ENCODE assay signal across 14 cellular contexts in the genomic region with DNA sequence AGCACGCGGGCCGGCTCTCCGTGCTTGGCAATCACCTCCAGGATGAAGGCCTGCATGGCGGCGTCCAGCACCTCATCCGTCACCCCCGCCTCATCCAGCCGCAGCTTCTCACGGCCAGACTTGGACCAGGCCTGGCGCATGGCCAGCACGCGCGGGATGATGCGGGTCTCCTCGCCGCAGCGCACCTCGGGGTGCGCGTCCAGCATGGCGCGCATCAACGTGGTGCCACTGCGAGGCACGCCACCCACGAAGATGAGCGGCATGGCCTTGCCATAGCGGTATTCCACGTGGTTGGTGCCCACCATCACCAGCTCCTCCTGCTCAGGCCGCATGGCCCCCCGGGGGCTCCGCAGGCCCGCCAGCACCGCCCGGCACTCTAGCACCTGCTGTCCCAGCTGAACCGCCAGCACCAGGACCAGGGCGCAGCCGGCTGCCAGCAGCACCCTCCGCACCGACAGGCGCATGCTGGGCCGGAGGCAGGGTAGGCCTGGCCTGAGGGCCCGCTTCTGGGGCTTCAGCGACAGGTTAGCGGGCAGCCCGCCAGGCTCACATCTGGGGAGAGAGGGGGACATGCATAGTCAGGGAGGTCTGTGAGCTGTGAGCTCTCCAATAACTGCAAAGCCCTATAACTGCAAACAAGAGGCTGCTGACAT. TPM values are rescaled to one million over a fixed set of nuclear protein-coding genes. Genes with fewer than 3 reads are reported as not detected.
DNase-seq lines count a peak whose midpoint lies in the region; ATAC-seq and TF ChIP-seq lines count a peak whose summit lies in the region.
"Had no signal": no experiment of that assay in that cellular context is flagged by ENCODE, and none has a peak within 500 bp of the region (broad histone marks: within the 10 kb centered on the region; RNA-seq: fewer than 3 reads in every experiment).

No MANE protein-coding gene starts in this region.

- ATAC-seq in right cardiac atrium (peak; percentile 4 to 10), Right ventricle myocardium inferior (no peak)
- ATAC-seq in activated CD8-positive, alpha-beta memory T cell treated with anti-CD3 and anti-CD28 coated beads, Interleukin-2, amount 10 ng/mL, durations not matched to agents 7 days and 5 days, result no peak
- ATAC-seq: HCT116, HepG2 had no signal

- peak overlapping the region in 5 of 6 donors; percentile 42 to 96 (median 68) for H3K27ac Mint-ChIP-seq in immature natural killer cell
- H3K27ac Mint-ChIP-seq in activated CD8-positive, alpha-beta memory T cell treated with anti-CD3 and anti-CD28 coated beads, Interleukin-2, amount 10 ng/mL, durations not matched to agents 7 days and 5 days, result no peak overlapping the region
- H3K27ac Mint-ChIP-seq: CD4-positive, CD25-positive, alpha-beta regulatory T cell had no signal

- no peak for TF ChIP-seq EP300 in suprapubic skin (IDR thresholded peaks at IDR 0.05)

- peaks cover 56 to 68% of the 10 kb centered on the region in 2 donors for H3K4me1 Mint-ChIP-seq in immature natural killer cell
- peaks cover 36% of the 10 kb centered on the region for H3K4me1 Mint-ChIP-seq in activated CD8-positive, alpha-beta memory T cell treated with anti-CD3 and anti-CD28 coated beads, Interleukin-2, amount 10 ng/mL, durations not matched to agents 7 days and 5 days

- peaks cover 27 to 29% of the 10 kb centered on the region in 2 experiments for H3K36me3 ChIP-seq in trophoblast cell (ENCODE audit: control insufficient read depth in 1 of 2, insufficient read depth in 2 of 2, low read length in 2 of 2)
- H3K36me3 ChIP-seq in suprapubic skin, result peaks cover 49% of the 10 kb centered on the region
- H3K36me3 ChIP-seq in HAP-1 (replicated peaks), result no peaks in the 10 kb centered on the region

- H3K9me3 Mint-ChIP-seq in immature natural killer cell, result no peaks in the 10 kb centered on the region
- no peaks in the 10 kb centered on the region for H3K9me3 Mint-ChIP-seq in activated CD8-positive, alpha-beta memory T cell treated with anti-CD3 and anti-CD28 coated beads, Interleukin-2, amount 10 ng/mL, durations not matched to agents 7 days and 5 days (ENCODE audit: low read depth)
- H3K9me3 Mint-ChIP-seq: CD4-positive, CD25-positive, alpha-beta regulatory T cell had no signal

- no peak overlapping the region for H3K4me3 Mint-ChIP-seq in immature natural killer cell
- no peak overlapping the region for H3K4me3 Mint-ChIP-seq in activated CD8-positive, alpha-beta memory T cell treated with anti-CD3 and anti-CD28 coated beads, Interleukin-2, amount 10 ng/mL, durations not matched to agents 7 days and 5 days
- H3K4me3 Mint-ChIP-seq: CD4-positive, CD25-positive, alpha-beta regulatory T cell had no signal

- peaks cover 19 to 35% (median 21%) of the 10 kb centered on the region in 3 donors for H3K36me3 Mint-ChIP-seq in immature natural killer cell
- peaks cover 35% of the 10 kb centered on the region for H3K36me3 Mint-ChIP-seq in activated CD8-positive, alpha-beta memory T cell treated with anti-CD3 and anti-CD28 coated beads, Interleukin-2, amount 10 ng/mL, durations not matched to agents 7 days and 5 days

- peaks cover 0 to 4% (median 3%) of the 10 kb centered on the region in 3 donors for H3K27me3 Mint-ChIP-seq in immature natural killer cell (ENCODE audit: low read depth in 3 of 3)
- H3K27me3 Mint-ChIP-seq in activated CD8-positive, alpha-beta memory T cell treated with anti-CD3 and anti-CD28 coated beads, Interleukin-2, amount 10 ng/mL, durations not matched to agents 7 days and 5 days, result no peaks in the 10 kb centered on the region
- H3K27me3 Mint-ChIP-seq: CD4-positive, CD25-positive, alpha-beta regulatory T cell had no signal

- H4K91ac ChIP-seq in trophoblast cell (ENCODE audit: low read depth, low read length), result no peak overlapping the region

- H3K18ac ChIP-seq in trophoblast cell (ENCODE audit: low read length), result no peak overlapping the region

- no peak overlapping the region for H4K8ac ChIP-seq in trophoblast cell (ENCODE audit: low read depth, low read length)

- H3K79me1 ChIP-seq in trophoblast cell (ENCODE audit: low read length), result no peaks in the 10 kb centered on the region

- DNase-seq in right cardiac atrium (peak in 1 of 3 donors; percentile 57), Right ventricle myocardium inferior (ENCODE audit: missing footprints) (no peak), immature natural killer cell (no peak), trophoblast cell (no peak), suprapubic skin (ENCODE audit: low spot score in 2 of 2) (no peak), HAP-1 (ENCODE audit: low spot score in 2 of 2) (no peak)
- DNase-seq in activated CD8-positive, alpha-beta memory T cell treated with anti-CD3 and anti-CD28 coated beads, Interleukin-2, amount 10 ng/mL, durations not matched to agents 7 days and 5 days, result no peak
- DNase-seq: CD4-positive, CD25-positive, alpha-beta regulatory T cell; DMS53; GF-D8; GOT3 had no signal

- no peak overlapping the region for H2AK5ac ChIP-seq in trophoblast cell (ENCODE audit: low read length)

- H3K4me3 ChIP-seq in right cardiac atrium (ENCODE audit: low read length), result no peak overlapping the region
- peak overlapping the region; percentile 64 for H3K4me3 ChIP-seq in trophoblast cell (ENCODE audit: low read depth, low read length)
- no peak overlapping the region for H3K4me3 ChIP-seq in suprapubic skin
- H3K4me3 ChIP-seq in HAP-1, result no peak overlapping the region

- H2BK120ac ChIP-seq in trophoblast cell (ENCODE audit: insufficient read depth, low read length, poor library complexity), result no peak overlapping the region

- H3K4me2 ChIP-seq in trophoblast cell (ENCODE audit: low read length), result no peak overlapping the region

- H3K4me1 ChIP-seq in right cardiac atrium (ENCODE audit: control insufficient read depth, insufficient read depth, low read length), result peaks cover 4% of the 10 kb centered on the region
- H3K4me1 ChIP-seq in trophoblast cell (ENCODE audit: control insufficient read depth in 1 of 2, insufficient read depth in 2 of 2, low read length in 2 of 2), result no peaks in the 10 kb centered on the region
- peaks cover 6% of the 10 kb centered on the region for H3K4me1 ChIP-seq in suprapubic skin
- H3K4me1 ChIP-seq in HAP-1, result no peaks in the 10 kb centered on the region

- no peak overlapping the region for H2BK5ac ChIP-seq in trophoblast cell (ENCODE audit: low read depth, low read length, poor library complexity)

- H3K23ac ChIP-seq in trophoblast cell (ENCODE audit: low read length), result no peak overlapping the region

- no peak overlapping the region for H3K14ac ChIP-seq in trophoblast cell (ENCODE audit: low read length)

- no peak overlapping the region for H2AFZ ChIP-seq in trophoblast cell (ENCODE audit: insufficient read depth, low read length, poor library complexity)

- TF ChIP-seq POLR2A in suprapubic skin (IDR thresholded peaks at IDR 0.05), result no peak

- no peak overlapping the region for H3K9ac ChIP-seq in trophoblast cell (ENCODE audit: low read length)

- no peaks in the 10 kb centered on the region for H3K79me2 ChIP-seq in trophoblast cell (ENCODE audit: control insufficient read depth, insufficient read depth, low read length, poor library complexity)

- CTCF ChIA-PET in activated CD8-positive, alpha-beta memory T cell treated with anti-CD3 and anti-CD28 coated beads, Interleukin-2, amount 10 ng/mL, durations not matched to agents 7 days and 5 days (lab: Charles Lee), result interaction anchor here (2.0 kb wide), 1 partner anchor 38 kb away, joined by 4 read pairs; no protein-coding TSS in a partner anchor

- H3K27ac ChIP-seq in right cardiac atrium (ENCODE audit: low read length), result no peak overlapping the region
- no peak overlapping the region for H3K27ac ChIP-seq in trophoblast cell (ENCODE audit: low read depth, low read length)
- H3K27ac ChIP-seq in suprapubic skin, result no peak overlapping the region
- H3K27ac ChIP-seq: 22Rv1 had no signal

- in situ Hi-C loops in HAP-1 (cut with MboI; ENCODE audit: low sequenced_read_pairs), result no loop called here

- no peak overlapping the region for H2BK12ac ChIP-seq in trophoblast cell (ENCODE audit: low read length)

- WGBS in right cardiac atrium, result 95% methylated on average over 47 of the region's 47 CpGs
- no CpG with 5 or more reads among the region's 47 CpGs for WGBS in trophoblast cell (ENCODE audit: extremely low coverage, insufficient coverage, insufficient read length)
- 70% methylated on average over 2 of the region's 47 CpGs for WGBS in suprapubic skin

- intact Hi-C loops in right cardiac atrium (cut with DNase I) (no loop called here), Right ventricle myocardium inferior (cut with DNase I) (no loop called here)

- no peaks in the 10 kb centered on the region for H3K9me3 ChIP-seq in right cardiac atrium (ENCODE audit: control insufficient read depth, low read length)
- H3K9me3 ChIP-seq in trophoblast cell (ENCODE audit: insufficient read depth, low read depth, low read length), result peaks cover 2% of the 10 kb centered on the region
- no peaks in the 10 kb centered on the region for H3K9me3 ChIP-seq in suprapubic skin
- H3K9me3 ChIP-seq in HAP-1, result no peaks in the 10 kb centered on the region

- no peaks in the 10 kb centered on the region for H3K27me3 ChIP-seq in right cardiac atrium (ENCODE audit: control insufficient read depth, insufficient read depth)
- H3K27me3 ChIP-seq in trophoblast cell (ENCODE audit: insufficient read depth, low read length), result no peaks in the 10 kb centered on the region
- no peaks in the 10 kb centered on the region for H3K27me3 ChIP-seq in suprapubic skin
- no peaks in the 10 kb centered on the region for H3K27me3 ChIP-seq in HAP-1 (ENCODE audit: low read depth)

- no peak overlapping the region for H4K12ac ChIP-seq in trophoblast cell (ENCODE audit: low read depth, low read length)

- no peak overlapping the region for H3K4ac ChIP-seq in trophoblast cell (ENCODE audit: low read depth, low read length)

- TF ChIP-seq CTCF in suprapubic skin (IDR thresholded peaks at IDR 0.05), result no peak

RNA-seq across cellular contexts. Expression of a gene that starts 29.0 kb away (rescaled TPM):
- total RNA-seq in right cardiac atrium, result 10 to 100 TPM; 19.8 to 28.7 (median 25.4) TPM
- polyA plus RNA-seq in right cardiac atrium, result 15.2 TPM
- total RNA-seq in Right ventricle myocardium inferior, result 20.3 TPM
- polyA plus RNA-seq in immature natural killer cell, result 10 to 100 TPM; 16.3 to 59.9 (median 18.0) TPM
- polyA plus RNA-seq in trophoblast cell (2013), result 27.7 and 27.8 TPM in 2 replicates
- 10 to 100 TPM; 35.3 to 46.3 (median 37.5) TPM for total RNA-seq in suprapubic skin
- 10 to 100 TPM; 58.0 to 64.8 TPM for total RNA-seq in activated CD8-positive, alpha-beta memory T cell treated with anti-CD3 and anti-CD28 coated beads, Interleukin-2, amount 10 ng/mL, durations not matched to agents 7 days and 5 days

RNA-seq across cellular contexts. Expression of a gene that starts 48.6 kb away (rescaled TPM):
- total RNA-seq in right cardiac atrium (10 to 100 TPM; 30.5 to 55.2 (median 36.9) TPM), Right ventricle myocardium inferior (29.1 TPM), suprapubic skin (10 to 100 TPM; 44.5 to 59.4 (median 51.9) TPM)
- polyA plus RNA-seq in right cardiac atrium (27.6 TPM), immature natural killer cell (100 to 1,000 TPM; 352 to 519 (median 512) TPM)
- polyA plus RNA-seq in trophoblast cell (2013), result 19.1 and 19.8 TPM in 2 replicates
- 10 to 100 TPM; 61.6 to 81.6 TPM for total RNA-seq in activated CD8-positive, alpha-beta memory T cell treated with anti-CD3 and anti-CD28 coated beads, Interleukin-2, amount 10 ng/mL, durations not matched to agents 7 days and 5 days

RNA-seq across cellular contexts. Expression of a gene that starts 57.6 kb away (rescaled TPM):
- 10 to 100 TPM; 20.4 to 25.8 (median 22.3) TPM for total RNA-seq in right cardiac atrium
- 10.8 TPM for polyA plus RNA-seq in right cardiac atrium
- total RNA-seq in Right ventricle myocardium inferior, result 20.9 TPM
- 10 to 100 TPM; 17.5 to 34.3 (median 27.6) TPM for polyA plus RNA-seq in immature natural killer cell
- 15.4 and 15.8 TPM in 2 replicates for polyA plus RNA-seq in trophoblast cell (2013)
- total RNA-seq in suprapubic skin, result 10 to 100 TPM; 11.2 to 16.3 (median 14.1) TPM
- total RNA-seq in activated CD8-positive, alpha-beta memory T cell treated with anti-CD3 and anti-CD28 coated beads, Interleukin-2, amount 10 ng/mL, durations not matched to agents 7 days and 5 days, result 10 to 100 TPM; 17.5 to 22.6 TPM

RNA-seq across cellular contexts. Expression of a gene that starts 57.7 kb away (rescaled TPM):
- total RNA-seq in right cardiac atrium, result 10 to 100 TPM; 11.4 to 14.0 (median 12.3) TPM
- 7.4 TPM for polyA plus RNA-seq in right cardiac atrium
- total RNA-seq in Right ventricle myocardium inferior, result 8.5 TPM
- 10 to 100 TPM in 1 of 3 donors, 1 to 10 TPM in 2; 5.0 to 13.3 (median 8.2) TPM for polyA plus RNA-seq in immature natural killer cell
- 22.6 and 24.1 TPM in 2 replicates for polyA plus RNA-seq in trophoblast cell (2013)
- 100 to 1,000 TPM in 1 of 4 donors, 10 to 100 TPM in 3; 46.5 to 152 (median 62.9) TPM for total RNA-seq in suprapubic skin
- total RNA-seq in activated CD8-positive, alpha-beta memory T cell treated with anti-CD3 and anti-CD28 coated beads, Interleukin-2, amount 10 ng/mL, durations not matched to agents 7 days and 5 days, result 10 to 100 TPM; 39.3 to 41.2 TPM

Comparison
In these comparisons a context has a peak if more than half of its experiments do, and no peak if none do; other contexts are left out.
1. ATAC-seq: peak in right cardiac atrium (2 of 2); none in Right ventricle myocardium inferior (single experiment) and activated CD8-positive, alpha-beta memory T cell treated with anti-CD3 and anti-CD28 coated beads, Interleukin-2, amount 10 ng/mL, durations not matched to agents 7 days and 5 days (single experiment).